ENCODE assay signal across 13 cellular contexts in genomic region chr18:57980573-57981348, GRCh38.
DNase-seq lines count a peak whose midpoint lies in the region; ATAC-seq and TF ChIP-seq lines count a peak whose summit lies in the region.
"Had no signal": no experiment of that assay in that cellular context is flagged by ENCODE, and none has a peak within 500 bp of the region (broad histone marks: within the 10 kb centered on the region; RNA-seq: fewer than 3 reads in every experiment).

No MANE protein-coding gene starts in this region.

- TF ChIP-seq CTCF in Peyer's patch (IDR thresholded peaks at IDR 0.05) = no peak

- no peaks in the 10 kb centered on the region for H3K36me3 ChIP-seq in Peyer's patch
- H3K36me3 ChIP-seq: SJSA1 had no signal

- H3K4me1 ChIP-seq in Peyer's patch = no peaks in the 10 kb centered on the region
- H3K4me1 ChIP-seq: SJSA1 had no signal

- H3K9me3 Mint-ChIP-seq in activated naive CD8-positive, alpha-beta T cell treated with anti-CD3 and anti-CD28 coated beads for 36 hours = no peaks in the 10 kb centered on the region
- no peaks in the 10 kb centered on the region for H3K9me3 Mint-ChIP-seq in activated CD8-positive, alpha-beta T cell treated with anti-CD3 and anti-CD28 coated beads, Interleukin-2, amount 10 ng/mL, durations not matched to agents 7 days and 5 days (ENCODE audit: insufficient read depth)
- H3K9me3 Mint-ChIP-seq: IgD-negative memory B cell; stimulated activated effector memory CD8-positive, alpha-beta T cell treated with anti-CD3 and anti-CD28 coated beads, Interleukin-12 subunit alpha, Interleukin-12 subunit beta, amount 100 ng/mL, for 72 hours had no signal

- H3K27me3 Mint-ChIP-seq in activated naive CD8-positive, alpha-beta T cell treated with anti-CD3 and anti-CD28 coated beads for 36 hours = peaks cover 11% of the 10 kb centered on the region
- H3K27me3 Mint-ChIP-seq in activated CD8-positive, alpha-beta T cell treated with anti-CD3 and anti-CD28 coated beads, Interleukin-2, amount 10 ng/mL, durations not matched to agents 7 days and 5 days (ENCODE audit: low read depth) = peaks cover 14% of the 10 kb centered on the region

- peaks cover 6% of the 10 kb centered on the region for H3K4me1 Mint-ChIP-seq in activated naive CD8-positive, alpha-beta T cell treated with anti-CD3 and anti-CD28 coated beads for 36 hours
- H3K4me1 Mint-ChIP-seq in activated CD8-positive, alpha-beta T cell treated with anti-CD3 and anti-CD28 coated beads, Interleukin-2, amount 10 ng/mL, durations not matched to agents 7 days and 5 days (ENCODE audit: low read depth) = peaks cover 6% of the 10 kb centered on the region
- H3K4me1 Mint-ChIP-seq: stimulated activated effector memory CD8-positive, alpha-beta T cell treated with anti-CD3 and anti-CD28 coated beads, Interleukin-12 subunit alpha, Interleukin-12 subunit beta, amount 100 ng/mL, for 72 hours had no signal

- no peaks in the 10 kb centered on the region for H3K27me3 ChIP-seq in Peyer's patch
- H3K27me3 ChIP-seq: SJSA1 had no signal

- no peak for ATAC-seq in activated CD8-positive, alpha-beta T cell treated with anti-CD3 and anti-CD28 coated beads, Interleukin-2, amount 10 ng/mL, durations not matched to agents 7 days and 5 days
- ATAC-seq: stimulated activated effector memory CD8-positive, alpha-beta T cell treated with anti-CD3 and anti-CD28 coated beads, Interleukin-12 subunit alpha, Interleukin-12 subunit beta, amount 100 ng/mL, for 72 hours had no signal

- CTCF ChIA-PET in activated CD8-positive, alpha-beta T cell treated with anti-CD3 and anti-CD28 coated beads, Interleukin-2, amount 10 ng/mL, durations not matched to agents 7 days and 5 days (lab: Charles Lee) = no interaction called here

- H3K27ac Mint-ChIP-seq in activated naive CD8-positive, alpha-beta T cell treated with anti-CD3 and anti-CD28 coated beads for 36 hours = no peak overlapping the region
- H3K27ac Mint-ChIP-seq in activated CD8-positive, alpha-beta T cell treated with anti-CD3 and anti-CD28 coated beads, Interleukin-2, amount 10 ng/mL, durations not matched to agents 7 days and 5 days = no peak overlapping the region
- H3K27ac Mint-ChIP-seq: stimulated activated effector memory CD8-positive, alpha-beta T cell treated with anti-CD3 and anti-CD28 coated beads, Interleukin-12 subunit alpha, Interleukin-12 subunit beta, amount 100 ng/mL, for 72 hours had no signal

- H3K27ac ChIP-seq in Peyer's patch = no peak overlapping the region
- H3K27ac ChIP-seq: SJSA1 had no signal

- DNase-seq in DMS53 (lab: John Stamatoyannopoulos, UW) (peak; percentile 93), NCI-H146 (lab: John Stamatoyannopoulos, UW) (peak; percentile 100), NCI-H748 treated with DMSO at 0.1 percent for 48 hours (lab: John Stamatoyannopoulos, UW) (peak; percentile 95), left kidney (ENCODE audit: low read depth, low spot score) (peak; percentile 12), Peyer's patch (no peak), AG20443 (ENCODE audit: low spot score) (no peak)
- no peak for DNase-seq in activated naive CD8-positive, alpha-beta T cell treated with anti-CD3 and anti-CD28 coated beads for 36 hours
- no peak for DNase-seq in activated CD8-positive, alpha-beta T cell treated with anti-CD3 and anti-CD28 coated beads, Interleukin-2, amount 10 ng/mL, durations not matched to agents 7 days and 5 days
- DNase-seq: activated CD8-positive, alpha-beta memory T cell treated with anti-CD3 and anti-CD28 coated beads, Interleukin-2, amount 50 U/mL, for 48 hours; stimulated activated CD4-positive, alpha-beta T cell treated with anti-CD3 and anti-CD28 coated beads, Interleukin-2, amount 100 ng/mL, for 24 hours had no signal

- H3K36me3 Mint-ChIP-seq in activated naive CD8-positive, alpha-beta T cell treated with anti-CD3 and anti-CD28 coated beads for 36 hours = no peaks in the 10 kb centered on the region
- H3K36me3 Mint-ChIP-seq in activated CD8-positive, alpha-beta T cell treated with anti-CD3 and anti-CD28 coated beads, Interleukin-2, amount 10 ng/mL, durations not matched to agents 7 days and 5 days (ENCODE audit: low read depth) = no peaks in the 10 kb centered on the region
- H3K36me3 Mint-ChIP-seq: stimulated activated effector memory CD8-positive, alpha-beta T cell treated with anti-CD3 and anti-CD28 coated beads, Interleukin-12 subunit alpha, Interleukin-12 subunit beta, amount 100 ng/mL, for 72 hours had no signal

- H3K9me3 ChIP-seq in Peyer's patch = no peaks in the 10 kb centered on the region
- H3K9me3 ChIP-seq: SJSA1 had no signal

- no peak overlapping the region for H3K4me3 ChIP-seq in Peyer's patch
- H3K4me3 ChIP-seq: SJSA1 had no signal

- no peak for TF ChIP-seq POLR2A in Peyer's patch (IDR thresholded peaks at IDR 0.05)

- POLR2A ChIA-PET in activated CD8-positive, alpha-beta T cell treated with anti-CD3 and anti-CD28 coated beads, Interleukin-2, amount 10 ng/mL, durations not matched to agents 7 days and 5 days (lab: Charles Lee) = no interaction called here

- no peak overlapping the region for H3K4me3 Mint-ChIP-seq in activated naive CD8-positive, alpha-beta T cell treated with anti-CD3 and anti-CD28 coated beads for 36 hours
- no peak overlapping the region for H3K4me3 Mint-ChIP-seq in activated CD8-positive, alpha-beta T cell treated with anti-CD3 and anti-CD28 coated beads, Interleukin-2, amount 10 ng/mL, durations not matched to agents 7 days and 5 days
- H3K4me3 Mint-ChIP-seq: IgD-negative memory B cell; stimulated activated effector memory CD8-positive, alpha-beta T cell treated with anti-CD3 and anti-CD28 coated beads, Interleukin-12 subunit alpha, Interleukin-12 subunit beta, amount 100 ng/mL, for 72 hours had no signal

Comparison
In these comparisons a context has a peak if more than half of its experiments do, and no peak if none do; other contexts are left out.
1. DNase-seq: peak in DMS53 (single experiment), NCI-H146 (single experiment), NCI-H748 treated with DMSO at 0.1 percent for 48 hours (single experiment) and left kidney (single experiment); none in activated naive CD8-positive, alpha-beta T cell treated with anti-CD3 and anti-CD28 coated beads for 36 hours (single experiment), Peyer's patch (0 of 3), activated CD8-positive, alpha-beta T cell treated with anti-CD3 and anti-CD28 coated beads, Interleukin-2, amount 10 ng/mL, durations not matched to agents 7 days and 5 days (single experiment) and AG20443 (single experiment).